8 cellular contexts compared by ENCODE assay signal in the genomic region with DNA sequence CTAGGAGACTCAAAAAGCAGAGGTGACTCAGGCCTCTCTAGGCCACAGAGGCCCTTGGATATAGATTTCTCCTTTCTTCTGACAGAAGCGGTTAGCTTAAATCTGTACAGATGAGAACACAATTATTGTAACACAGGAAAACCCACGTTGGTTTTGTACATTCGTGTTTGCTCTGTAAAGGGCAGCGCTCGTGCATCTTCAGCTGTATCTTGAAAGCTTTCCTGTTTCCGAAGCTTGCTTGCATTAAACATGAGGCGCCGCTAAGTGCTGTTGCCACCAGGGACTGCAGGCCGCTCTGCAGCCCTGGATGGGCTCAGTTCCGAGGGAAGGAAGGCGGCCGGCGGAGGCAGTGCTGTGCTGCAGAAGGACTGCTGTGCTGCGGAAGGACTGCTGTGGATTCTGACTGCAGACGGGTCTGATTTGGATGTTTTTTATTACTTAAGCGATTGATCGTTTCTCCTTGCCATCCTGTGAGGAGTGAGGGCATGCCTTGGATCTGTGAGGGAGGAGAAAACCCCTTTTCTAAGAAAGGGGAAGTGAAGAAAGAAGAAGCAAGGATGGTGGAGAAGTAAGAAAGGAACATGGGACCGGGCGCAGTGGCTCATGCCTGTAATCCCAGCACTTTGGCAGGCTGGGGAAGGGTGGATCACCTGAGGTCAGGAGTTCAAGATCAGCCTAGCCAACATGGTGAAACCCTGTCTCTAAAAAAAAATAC. TPM values are rescaled to one million over a fixed set of nuclear protein-coding genes. Genes with fewer than 3 reads are reported as not detected.
A peak's percentile ranks its signal among the peaks of the same experiment; 100 is the strongest.
DNase-seq lines count a peak whose midpoint lies in the region; ATAC-seq, FAIRE-seq and TF ChIP-seq lines count a peak whose summit lies in the region.

No MANE protein-coding gene starts in this region.

- peak in 1 of 3 experiments; percentile 43; a peak in 1 of 6 replicates for TF ChIP-seq CTCF in K562 (IDR thresholded peaks at IDR 0.05 in 2 of 3, conservative IDR thresholded peaks at IDR 0.05 in 1 of 3; ENCODE audit: insufficient read depth in 2 of 3, low read depth in 1 of 3, low read length in 3 of 3)

- H4K20me1 ChIP-seq in K562 (replicated peaks; ENCODE audit: control insufficient read depth, insufficient read depth, low read length) = no peaks in the 10 kb centered on the region

- no peak overlapping the region for H3K4me3 ChIP-seq in K562
- H3K4me3 ChIP-seq in SJCRH30 = no peak overlapping the region

- H3K79me2 ChIP-seq in K562 (ENCODE audit: control insufficient read depth, insufficient read depth, low read length) = no peaks in the 10 kb centered on the region

- H3K36me3 ChIP-seq in K562 (ENCODE audit: control insufficient read depth, insufficient read depth, low read length) (no peaks in the 10 kb centered on the region), SJCRH30 (no peaks in the 10 kb centered on the region)

- POLR2A ChIA-PET in activated CD4-positive, alpha-beta T cell treated with anti-CD3 and anti-CD28 coated beads, Interleukin-2, amount 10 ng/mL, durations not matched to agents 7 days and 5 days (lab: Charles Lee) = no interaction called here
- POLR2A ChIA-PET in K562 (lab: Yijun Ruan, JAX) = no interaction called here
- POLR2A ChIA-PET in naive thymus-derived CD8-positive, alpha-beta T cell (lab: Charles Lee) = no interaction called here

- no peaks in the 10 kb centered on the region for H3K9me1 ChIP-seq in K562 (ENCODE audit: control insufficient read depth, insufficient read depth, low read length)

- H2AFZ ChIP-seq in K562 (ENCODE audit: low read depth, low read length) = 0 out of 2 replicates have a peak overlapping the region, but pooled peaks have one; percentile 14

- H3K27ac ChIP-seq in K562 (ENCODE audit: extremely low read depth, low read depth, low read length) (no peak overlapping the region), SJCRH30 (no peak overlapping the region)

- intact Hi-C loops in K562 (cut with micrococcal nuclease) = loop anchor here (5.0 to 10.0 kb wide), 3 partner anchors 150 to 403 kb away; no protein-coding TSS in a partner anchor

- ATAC-seq in HG02884 (IDR thresholded peaks at IDR 0.05; ENCODE audit: unreplicated experiment) = peak; percentile 45
- peak; percentile 64 for ATAC-seq in K562
- ATAC-seq in naive thymus-derived CD8-positive, alpha-beta T cell = peak; percentile 46 to 70
- no peak for ATAC-seq in HG02798 (IDR thresholded peaks at IDR 0.05; ENCODE audit: poor library complexity, unreplicated experiment)
- ATAC-seq in GM18867 (IDR thresholded peaks at IDR 0.05; ENCODE audit: unreplicated experiment) = no peak

- no peaks in the 10 kb centered on the region for H3K36me3 Mint-ChIP-seq in activated CD4-positive, alpha-beta T cell treated with anti-CD3 and anti-CD28 coated beads, Interleukin-2, amount 10 ng/mL, durations not matched to agents 7 days and 5 days (ENCODE audit: low read depth)
- peaks cover 0 to 2% (median 0%) of the 10 kb centered on the region in 3 donors for H3K36me3 Mint-ChIP-seq in naive thymus-derived CD8-positive, alpha-beta T cell

- no peaks in the 10 kb centered on the region for H3K9me3 ChIP-seq in K562 (replicated peaks; ENCODE audit: control insufficient read depth, insufficient read depth, low read depth, low read length)
- no peaks in the 10 kb centered on the region for H3K9me3 ChIP-seq in SJCRH30 (replicated peaks)

- 5% methylated on average over 12 of the region's 19 CpGs for WGBS in K562 (ENCODE audit: insufficient coverage, low coverage, missing lambda C conversion rate)

- H3K4me2 ChIP-seq in K562 (ENCODE audit: insufficient read depth, low read length) = no peak overlapping the region

- peaks cover 18% of the 10 kb centered on the region for H3K4me1 Mint-ChIP-seq in activated CD4-positive, alpha-beta T cell treated with anti-CD3 and anti-CD28 coated beads, Interleukin-2, amount 10 ng/mL, durations not matched to agents 7 days and 5 days
- peaks cover 8 to 16% (median 11%) of the 10 kb centered on the region in 4 donors for H3K4me1 Mint-ChIP-seq in naive thymus-derived CD8-positive, alpha-beta T cell

- no peak for TF ChIP-seq EP300 in K562 (IDR thresholded peaks at IDR 0.05; ENCODE audit: low read length)

- no peak for TF ChIP-seq RAD21 in K562 (CRISPR knock-in tag; conservative IDR thresholded peaks at IDR 0.05 in 1 of 2, IDR thresholded peaks at IDR 0.05 in 1 of 2)

- peaks cover 30% of the 10 kb centered on the region for H3K27me3 Mint-ChIP-seq in activated CD4-positive, alpha-beta T cell treated with anti-CD3 and anti-CD28 coated beads, Interleukin-2, amount 10 ng/mL, durations not matched to agents 7 days and 5 days
- H3K27me3 Mint-ChIP-seq in naive thymus-derived CD8-positive, alpha-beta T cell = peaks cover 25 to 74% (median 41%) of the 10 kb centered on the region in 5 donors

- CTCF ChIA-PET in activated CD4-positive, alpha-beta T cell treated with anti-CD3 and anti-CD28 coated beads, Interleukin-2, amount 10 ng/mL, durations not matched to agents 7 days and 5 days (lab: Charles Lee) = interaction anchor here (0.6 to 1.4 kb wide), 4 partner anchors 8 to 340 kb away, joined by 3 to 4 read pairs (median 4); no protein-coding TSS in a partner anchor
- CTCF ChIA-PET in K562 (lab: Yijun Ruan, JAX; ENCODE audit: low intra/inter-chr PET ratio) = no interaction called here

- in situ Hi-C loops in K562 (cut with MboI) = loop anchor here (25.0 kb wide), 1 partner anchor 237 kb away; no protein-coding TSS in a partner anchor

- H3K27me3 ChIP-seq in K562 (ENCODE audit: control insufficient read depth in 2 of 2, insufficient read depth in 2 of 2, low read length in 2 of 2) = peaks cover 0 to 5% of the 10 kb centered on the region in 2 experiments; a peak in 1 of 5 replicates
- no peaks in the 10 kb centered on the region for H3K27me3 ChIP-seq in SJCRH30

- no peak overlapping the region for H3K9ac ChIP-seq in K562 (ENCODE audit: insufficient read depth in 1 of 2, low read depth in 2 of 2, low read length in 2 of 2)

- H3K4me1 ChIP-seq in K562 (replicated peaks in 1 of 2; ENCODE audit: control insufficient read depth in 2 of 2, insufficient read depth in 2 of 2, low read length in 2 of 2) = peaks cover 0 to 2% of the 10 kb centered on the region in 2 experiments; a peak in 2 of 5 replicates
- no peaks in the 10 kb centered on the region for H3K4me1 ChIP-seq in SJCRH30

- peak; percentile 21 for DNase-seq in activated CD4-positive, alpha-beta T cell treated with anti-CD3 and anti-CD28 coated beads, Interleukin-2, amount 10 ng/mL, durations not matched to agents 7 days and 5 days
- DNase-seq in activated CD4-positive, alpha-beta T cell treated with anti-CD3 and anti-CD28 coated beads, Interleukin-2, amount 50 U/mL, for 48 hours = no peak
- DNase-seq in K562 (ENCODE audit: extremely low read depth in 1 of 4, low spot score in 3 of 4) (peak in 2 of 4 experiments; percentile 14 to 17), SJCRH30 (no peak)
- DNase-seq in naive thymus-derived CD8-positive, alpha-beta T cell = no peak

- FAIRE-seq in K562 (lab: Jason Lieb, UNC) = no peak

- no peak for TF ChIP-seq POLR2A in K562 (conservative IDR thresholded peaks at IDR 0.05)

- no peaks in the 10 kb centered on the region for H3K9me3 Mint-ChIP-seq in activated CD4-positive, alpha-beta T cell treated with anti-CD3 and anti-CD28 coated beads, Interleukin-2, amount 10 ng/mL, durations not matched to agents 7 days and 5 days
- H3K9me3 Mint-ChIP-seq in naive thymus-derived CD8-positive, alpha-beta T cell = peaks cover 0 to 1% (median 0%) of the 10 kb centered on the region in 9 donors

- no TSS peak for BruUV-seq in K562 (replicated peaks; lab: Mats Ljungman, UMichigan)

- H3K27ac Mint-ChIP-seq in activated CD4-positive, alpha-beta T cell treated with anti-CD3 and anti-CD28 coated beads, Interleukin-2, amount 10 ng/mL, durations not matched to agents 7 days and 5 days = no peak overlapping the region
- peak overlapping the region in 1 of 10 donors; percentile 14 for H3K27ac Mint-ChIP-seq in naive thymus-derived CD8-positive, alpha-beta T cell

- no peak overlapping the region for H3K4me3 Mint-ChIP-seq in activated CD4-positive, alpha-beta T cell treated with anti-CD3 and anti-CD28 coated beads, Interleukin-2, amount 10 ng/mL, durations not matched to agents 7 days and 5 days
- H3K4me3 Mint-ChIP-seq in naive thymus-derived CD8-positive, alpha-beta T cell = peak overlapping the region in 2 of 10 donors; percentile 23 to 44

TF ChIP-seq in K562, 482 proteins besides CTCF, POLR2A, EP300 and RAD21:
- TF ChIP-seq POLR2H (tag; IDR thresholded peaks at IDR 0.05; ENCODE audit: low read depth) (no peak), SPI1 (IDR thresholded peaks at IDR 0.05; ENCODE audit: borderline replicate concordance, low read depth, low read length) (peak; percentile 70), SMARCC2 (IDR thresholded peaks at IDR 0.05; ENCODE audit: low read depth) (no peak)

RNA-seq across cellular contexts. Expression of gene FHIP2A, which starts 53.4 kb away (rescaled TPM):
- total RNA-seq in activated CD4-positive, alpha-beta T cell treated with anti-CD3 and anti-CD28 coated beads, Interleukin-2, amount 10 ng/mL, durations not matched to agents 7 days and 5 days = 10 to 100 TPM; 23.3 to 34.2 TPM
- 10.1 and 29.6 TPM in 2 replicates for total RNA-seq in K562 (2011; cell fraction: chromatin; rRNA removed; ENCODE audit: low replicate concordance)
- total RNA-seq in K562 (2011; cell fraction: nucleolus; rRNA removed) = 7.5 and 8.5 TPM in 2 replicates
- 11.8 and 14.6 TPM in 2 replicates for total RNA-seq in K562 (2011; cell fraction: nucleoplasm; rRNA removed)
- total RNA-seq in K562 (2014; rRNA removed) (1.4 and 1.8 TPM in 2 replicates), K562 (2014; rRNA removed; fragmentation: Illumina TruSeq; extraction: Trizol) (4.3 and 5.1 TPM in 2 replicates), K562 (2015; rRNA removed; fragmentation: Illumina TruSeq; extraction: Trizol) (3.4 and 3.9 TPM in 2 replicates), K562 (2021) (6.4 TPM in 2 replicates)
- polyA plus RNA-seq in K562 (2011; rRNA removed) (7.4 and 10.6 TPM in 2 replicates), K562 (2014; fragmentation: Illumina TruSeq; extraction: Trizol) (3.0 and 3.3 TPM in 2 replicates), K562 (2014; fragmentation: Nextera tagmentation; extraction: Ambion mirVana) (1 to 10 TPM; 1.5 to 1.6 TPM), K562 (2014; rRNA removed) (2.0 and 2.8 TPM in 2 replicates)
- polyA plus RNA-seq in K562 (2011; cell fraction: cytosol; rRNA removed) = 1.8 and 2.9 TPM in 2 replicates
- polyA plus RNA-seq in K562 (2011; cell fraction: nucleus; rRNA removed) = 10.7 and 17.9 TPM in 2 replicates
- 2.2 and 3.1 TPM in 2 replicates for polyA plus RNA-seq in K562 (2012)
- polyA minus RNA-seq in K562 (2011; rRNA and poly(A)+ RNA removed) = 10.9 and 13.2 TPM in 2 replicates
- polyA minus RNA-seq in K562 (2011; cell fraction: cytosol; rRNA and poly(A)+ RNA removed) = 8.8 and 14.1 TPM in 2 replicates
- 6.7 and 12.6 TPM in 2 replicates for polyA minus RNA-seq in K562 (2011; cell fraction: nucleus; rRNA and poly(A)+ RNA removed)
- 10 to 100 TPM; 24.8 to 25.1 TPM for total RNA-seq in naive thymus-derived CD8-positive, alpha-beta T cell
- polyA plus RNA-seq in naive thymus-derived CD8-positive, alpha-beta T cell = 1 to 10 TPM; 4.9 to 7.6 (median 6.5) TPM
- 10.9 and 11.1 TPM in 2 replicates for total RNA-seq in SJCRH30 (2014; rRNA removed; shearing (Covaris generic))

Comparison
In these comparisons a context has a peak if more than half of its experiments do, and no peak if none do; other contexts are left out.
1. ATAC-seq: peak in HG02884 (single experiment), K562 (single experiment) and naive thymus-derived CD8-positive, alpha-beta T cell (2 of 2); none in HG02798 (single experiment) and GM18867 (single experiment).